In genomic region chr9:135500071-135500524, GRCh38 we compare ENCODE assay signal across 8 cellular contexts.
DNase-seq lines count a peak whose midpoint lies in the region; ATAC-seq lines count a peak whose summit lies in the region.

No MANE protein-coding gene starts in this region.

- no peaks in the 10 kb centered on the region for H3K9me3 ChIP-seq in iPS-18c (ENCODE audit: control insufficient read depth, insufficient read depth, low read length)

- H3K4me3 ChIP-seq in iPS-18c (ENCODE audit: insufficient read depth, low read depth, low read length): peak overlapping the region; percentile 90

- peak; percentile 6 for ATAC-seq in GM18498 (IDR thresholded peaks at IDR 0.05; ENCODE audit: unreplicated experiment)
- ATAC-seq in HG03354 (IDR thresholded peaks at IDR 0.05; ENCODE audit: poor library complexity, severe bottlenecking, unreplicated experiment): peak; percentile 20
- ATAC-seq in stimulated activated naive B cell treated with anti-CD40 and anti-IgM and Interleukin-4, amounts not matched to agents 10 μg/mL and 1 μg/mL and 100 μg/mL, for 72 hours (replicated peaks): peak; percentile 6 to 24
- ATAC-seq in HG03025 (IDR thresholded peaks at IDR 0.05; ENCODE audit: low FRiP score, unreplicated experiment): no peak

- H3K4me1 Mint-ChIP-seq in stimulated activated naive B cell treated with anti-CD40 and anti-IgM and Interleukin-4, amounts not matched to agents 10 μg/mL and 1 μg/mL and 100 μg/mL, for 72 hours: peaks cover 21 to 41% of the 10 kb centered on the region in 2 donors

- H3K4me3 Mint-ChIP-seq in stimulated activated naive B cell treated with anti-CD40 and anti-IgM and Interleukin-4, amounts not matched to agents 10 μg/mL and 1 μg/mL and 100 μg/mL, for 72 hours: peak overlapping the region; percentile 89 to 96

- DNase-seq in stimulated activated naive B cell treated with anti-CD40 and anti-IgM and Interleukin-4, amounts not matched to agents 10 μg/mL and 1 μg/mL and 100 μg/mL, for 72 hours: no peak
- DNase-seq in AG20443 (ENCODE audit: low spot score): no peak
- no peak for DNase-seq in DMS114 treated with DMSO at 0.1 percent for 48 hours (lab: John Stamatoyannopoulos, UW; ENCODE audit: unreplicated experiment)

- H3K27ac Mint-ChIP-seq in stimulated activated naive B cell treated with anti-CD40 and anti-IgM and Interleukin-4, amounts not matched to agents 10 μg/mL and 1 μg/mL and 100 μg/mL, for 72 hours: no peak overlapping the region

- peaks cover 28 to 40% of the 10 kb centered on the region in 2 donors for H3K36me3 Mint-ChIP-seq in stimulated activated naive B cell treated with anti-CD40 and anti-IgM and Interleukin-4, amounts not matched to agents 10 μg/mL and 1 μg/mL and 100 μg/mL, for 72 hours

- no peaks in the 10 kb centered on the region for H3K9me3 Mint-ChIP-seq in stimulated activated naive B cell treated with anti-CD40 and anti-IgM and Interleukin-4, amounts not matched to agents 10 μg/mL and 1 μg/mL and 100 μg/mL, for 72 hours

- H3K27ac ChIP-seq in angular gyrus (ENCODE audit: low read depth, low read length): peak overlapping the region; percentile 44

- H3K27me3 Mint-ChIP-seq in stimulated activated naive B cell treated with anti-CD40 and anti-IgM and Interleukin-4, amounts not matched to agents 10 μg/mL and 1 μg/mL and 100 μg/mL, for 72 hours: peaks cover 9 to 12% of the 10 kb centered on the region in 2 donors
